Comparison of ENCODE assay signal across 10 cellular contexts in the genomic region with DNA sequence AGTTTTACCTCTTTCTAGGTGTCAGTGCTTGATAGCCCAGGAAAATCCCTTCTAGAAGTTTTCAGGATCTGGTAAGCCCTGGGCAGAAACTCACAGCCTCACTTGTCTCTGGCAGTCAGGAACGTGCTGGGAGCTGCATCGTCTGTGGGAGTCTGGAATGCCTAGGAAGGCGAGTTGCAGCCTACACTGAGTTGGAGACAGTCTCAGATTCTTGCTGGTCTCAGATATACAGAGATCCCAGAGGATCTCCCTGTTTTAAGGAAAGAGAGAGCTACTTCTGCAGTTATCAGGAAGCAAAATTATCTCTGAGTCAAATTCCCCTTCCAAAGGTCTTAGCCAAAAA.
A peak's percentile ranks its signal among the peaks of the same experiment; 100 is the strongest.
DNase-seq lines count a peak whose midpoint lies in the region; ATAC-seq and TF ChIP-seq lines count a peak whose summit lies in the region.
"Had no signal": no experiment of that assay in that cellular context is flagged by ENCODE, and none has a peak within 500 bp of the region (broad histone marks: within the 10 kb centered on the region; RNA-seq: fewer than 3 reads in every experiment).

No MANE protein-coding gene starts in this region.

- H3K27me3 ChIP-seq in HUES48 (ENCODE audit: control insufficient read depth, insufficient read depth, low read length) (no peaks in the 10 kb centered on the region), breast epithelium (no peaks in the 10 kb centered on the region), suprapubic skin (no peaks in the 10 kb centered on the region)

- no peak overlapping the region for H3K27ac Mint-ChIP-seq in stimulated activated naive CD8-positive, alpha-beta T cell treated with anti-CD3 and anti-CD28 coated beads, Interleukin-15, amount 100 ng/mL, for 72 hours

- H3K36me3 ChIP-seq in HUES48 (ENCODE audit: control insufficient read depth, insufficient read depth, low read length) (no peaks in the 10 kb centered on the region), breast epithelium (no peaks in the 10 kb centered on the region), suprapubic skin (no peaks in the 10 kb centered on the region)

- intact Hi-C loops in breast epithelium (cut with DNase I; ENCODE audit: low total_unique reads): no loop called here

- H3K9ac ChIP-seq in HUES48 (ENCODE audit: low read depth, low read length): no peak overlapping the region

- 18% methylated on average over 3 of the region's 3 CpGs for WGBS in suprapubic skin

- no peaks in the 10 kb centered on the region for H3K27me3 Mint-ChIP-seq in stimulated activated naive CD8-positive, alpha-beta T cell treated with anti-CD3 and anti-CD28 coated beads, Interleukin-15, amount 100 ng/mL, for 72 hours

- H3K4me1 ChIP-seq in HUES48 (ENCODE audit: control insufficient read depth, insufficient read depth, low read length) (peaks cover 5% of the 10 kb centered on the region; the same call in 1 of the 2 replicates), breast epithelium (no peaks in the 10 kb centered on the region), suprapubic skin (peaks cover 6% of the 10 kb centered on the region)

- H3K9me3 ChIP-seq in HUES48 (ENCODE audit: control insufficient read depth, insufficient read depth, low read length) (no peaks in the 10 kb centered on the region; the same call in 1 of the 2 replicates), breast epithelium (no peaks in the 10 kb centered on the region), suprapubic skin (no peaks in the 10 kb centered on the region)

- peak overlapping the region; percentile 69 for H3K27ac ChIP-seq in HUES48 (ENCODE audit: low read depth, low read length)
- peak overlapping the region; percentile 76 to 84 for H3K27ac ChIP-seq in breast epithelium
- peak overlapping the region; percentile 21 for H3K27ac ChIP-seq in suprapubic skin

- no peaks in the 10 kb centered on the region for H3K4me1 Mint-ChIP-seq in stimulated activated naive CD8-positive, alpha-beta T cell treated with anti-CD3 and anti-CD28 coated beads, Interleukin-15, amount 100 ng/mL, for 72 hours

- TF ChIP-seq POLR2A in breast epithelium (IDR thresholded peaks at IDR 0.05): no peak
- TF ChIP-seq POLR2A in suprapubic skin (IDR thresholded peaks at IDR 0.05): no peak

- TF ChIP-seq CTCF in breast epithelium (IDR thresholded peaks at IDR 0.05) (no peak), suprapubic skin (IDR thresholded peaks at IDR 0.05) (no peak)

- no peak overlapping the region for H3K4me3 ChIP-seq in HUES48 (ENCODE audit: low read depth, low read length)
- H3K4me3 ChIP-seq in breast epithelium: no peak overlapping the region
- no peak overlapping the region for H3K4me3 ChIP-seq in suprapubic skin

- H3K9me3 Mint-ChIP-seq in stimulated activated naive CD8-positive, alpha-beta T cell treated with anti-CD3 and anti-CD28 coated beads, Interleukin-15, amount 100 ng/mL, for 72 hours: peaks cover 6 to 12% of the 10 kb centered on the region in 2 donors

- DNase-seq in breast epithelium (ENCODE audit: low spot score in 2 of 2): peak in 1 of 2 donors; percentile 73
- peak; percentile 74 for DNase-seq in kidney glomerular epithelial cell (lab: John Stamatoyannopoulos, UW)
- no peak for DNase-seq in suprapubic skin (ENCODE audit: low spot score in 2 of 2)
- DNase-seq in DMS79 treated with DMSO at 0.1 percent for 48 hours (lab: John Stamatoyannopoulos, UW): no peak
- DNase-seq in stimulated activated naive CD8-positive, alpha-beta T cell treated with anti-CD3 and anti-CD28 coated beads, Interleukin-15, amount 100 ng/mL, for 72 hours: no peak
- no peak for DNase-seq in globus pallidus (ENCODE audit: low spot score)
- DNase-seq: activated effector memory CD4-positive, alpha-beta T cell treated with Interleukin-2 at 50 U/mL for 16 hours had no signal

- no peak for ATAC-seq in stimulated activated naive CD8-positive, alpha-beta T cell treated with anti-CD3 and anti-CD28 coated beads, Interleukin-15, amount 100 ng/mL, for 72 hours
- no peak for ATAC-seq in GM21825 (IDR thresholded peaks at IDR 0.05; ENCODE audit: unreplicated experiment)
- ATAC-seq: HepG2 had no signal

- no peak overlapping the region for H3K4me3 Mint-ChIP-seq in stimulated activated naive CD8-positive, alpha-beta T cell treated with anti-CD3 and anti-CD28 coated beads, Interleukin-15, amount 100 ng/mL, for 72 hours

- TF ChIP-seq EP300 in suprapubic skin (IDR thresholded peaks at IDR 0.05): no peak

Comparison
In these comparisons a context has a peak if more than half of its experiments do, and no peak if none do; other contexts are left out.
1. H3K27ac ChIP-seq: peak in every context shown above with its lines; median percentile 80 in breast epithelium; 69 in HUES48; 21 in suprapubic skin.